In the genomic region with DNA sequence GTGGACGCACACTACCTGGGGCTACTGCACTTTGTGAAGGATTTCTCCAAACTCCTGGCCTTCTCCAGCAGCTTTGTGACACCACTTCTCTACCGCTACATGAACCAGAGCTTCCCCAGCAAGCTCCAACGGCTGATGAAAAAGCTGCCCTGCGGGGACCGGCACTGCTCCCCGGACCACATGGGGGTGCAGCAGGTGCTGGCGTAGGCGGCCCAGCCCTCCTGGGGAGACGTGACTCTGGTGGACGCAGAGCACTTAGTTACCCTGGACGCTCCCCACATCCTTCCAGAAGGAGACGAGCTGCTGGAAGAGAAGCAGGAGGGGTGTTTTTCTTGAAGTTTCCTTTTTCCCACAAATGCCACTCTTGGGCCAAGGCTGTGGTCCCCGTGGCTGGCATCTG, we compare ENCODE assay signal across 11 cellular contexts.
"Had no signal": no experiment of that assay in that cellular context is flagged by ENCODE, and none has a peak within 500 bp of the region (broad histone marks: within the 10 kb centered on the region; RNA-seq: fewer than 3 reads in every experiment).

No MANE protein-coding gene starts in this region.

- H3K27ac Mint-ChIP-seq: activated naive CD8-positive, alpha-beta T cell treated with anti-CD3 and anti-CD28 coated beads, Interleukin-2, amount 10 ng/mL, durations not matched to agents 7 days and 5 days; activated T-cell treated with anti-CD3 and anti-CD28 coated beads, Interleukin-2, amount 50 U/mL, for 72 hours had no signal

- H3K36me3 Mint-ChIP-seq: activated naive CD8-positive, alpha-beta T cell treated with anti-CD3 and anti-CD28 coated beads, Interleukin-2, amount 10 ng/mL, durations not matched to agents 7 days and 5 days had no signal

- DNase-seq: activated CD4-positive, alpha-beta T cell treated with anti-CD3 and anti-CD28 coated beads for 1 hour; activated CD4-positive, alpha-beta T cell treated with anti-CD3 and anti-CD28 coated beads, Interleukin-2, amount 50 U/mL, for 48 hours; activated naive CD8-positive, alpha-beta T cell treated with anti-CD3 and anti-CD28 coated beads, Interleukin-2, amount 10 ng/mL, durations not matched to agents 7 days and 5 days; aorta; effector CD8-positive, alpha-beta T cell; small intestine had no signal

- H3K4me3 ChIP-seq: gastroesophageal sphincter had no signal

- H3K9me3 Mint-ChIP-seq: activated naive CD8-positive, alpha-beta T cell treated with anti-CD3 and anti-CD28 coated beads, Interleukin-2, amount 10 ng/mL, durations not matched to agents 7 days and 5 days; activated T-cell treated with anti-CD3 and anti-CD28 coated beads, Interleukin-2, amount 50 U/mL, for 72 hours; mesothelial cell of epicardium; type B pancreatic cell had no signal

- ATAC-seq: gastroesophageal sphincter had no signal

- H3K4me3 Mint-ChIP-seq: activated naive CD8-positive, alpha-beta T cell treated with anti-CD3 and anti-CD28 coated beads, Interleukin-2, amount 10 ng/mL, durations not matched to agents 7 days and 5 days; activated T-cell treated with anti-CD3 and anti-CD28 coated beads, Interleukin-2, amount 50 U/mL, for 72 hours; mesothelial cell of epicardium; type B pancreatic cell had no signal

- H3K9me3 ChIP-seq: gastroesophageal sphincter had no signal

- H3K27me3 ChIP-seq: gastroesophageal sphincter had no signal

- H3K27me3 Mint-ChIP-seq: activated naive CD8-positive, alpha-beta T cell treated with anti-CD3 and anti-CD28 coated beads, Interleukin-2, amount 10 ng/mL, durations not matched to agents 7 days and 5 days; type B pancreatic cell had no signal

- H3K27ac ChIP-seq: epithelial cell of prostate had no signal
